In genomic region chr5:62475072-62475471, GRCh38 we compare ENCODE assay signal across 11 cellular contexts.
DNase-seq lines count a peak whose midpoint lies in the region; ATAC-seq, FAIRE-seq and TF ChIP-seq lines count a peak whose summit lies in the region.
"Had no signal": no experiment of that assay in that cellular context is flagged by ENCODE, and none has a peak within 500 bp of the region (broad histone marks: within the 10 kb centered on the region; RNA-seq: fewer than 3 reads in every experiment).

No MANE protein-coding gene starts in this region.

- peak overlapping the region; percentile 61 for H3K27ac ChIP-seq in RWPE1
- H3K27ac ChIP-seq: right lobe of liver had no signal

- no peak for TF ChIP-seq POLR2A in erythroblast (IDR thresholded peaks at IDR 0.05; ENCODE audit: low read length)

- POLR2A ChIA-PET in RWPE1 (lab: Yijun Ruan, JAX; ENCODE audit: low non-redundant PET): no interaction called here

- peak; percentile 71 for DNase-seq in HCEC 1CT
- peak; percentile 13 for DNase-seq in RWPE1 (ENCODE audit: low spot score)
- peak; percentile 47 to 74 for DNase-seq in erythroblast (lab: John Stamatoyannopoulos, UW)
- peak; percentile 49 for DNase-seq in skeletal muscle cell (ENCODE audit: low read depth)
- DNase-seq in activated CD4-positive, alpha-beta T cell treated with anti-CD3 and anti-CD28 coated beads for 1 hour: no peak
- DNase-seq in left lobe of liver (ENCODE audit: low spot score): no peak
- DNase-seq in frontal cortex (ENCODE audit: low spot score in 2 of 2): no peak
- DNase-seq: NCI-H2081 treated with DMSO at 0.1 percent for 48 hours, right lobe of liver, T-helper 17 cell had no signal

- CTCF ChIA-PET in RWPE1 (lab: Yijun Ruan, JAX): interaction anchor here (2.1 kb wide), 1 partner anchor 15 kb away, joined by 8 read pairs; no protein-coding TSS in a partner anchor

- ATAC-seq in left lobe of liver: no peak
- ATAC-seq: right lobe of liver, T-helper 17 cell had no signal

- H3K4me3 ChIP-seq in skeletal muscle cell (ENCODE audit: low read depth, low read length): no peak overlapping the region
- H3K4me3 ChIP-seq: right lobe of liver had no signal

- TF ChIP-seq CTCF in RWPE1 (conservative IDR thresholded peaks at IDR 0.05; ENCODE audit: low read depth): no peak

- FAIRE-seq in frontal cortex (lab: Jason Lieb, UNC): no peak
- FAIRE-seq: GM12891 had no signal

Comparison
In these comparisons a context has a peak if more than half of its experiments do, and no peak if none do; other contexts are left out.
1. DNase-seq: peak in HCEC 1CT (single experiment), RWPE1 (single experiment), erythroblast (2 of 2) and skeletal muscle cell (single experiment); none in activated CD4-positive, alpha-beta T cell treated with anti-CD3 and anti-CD28 coated beads for 1 hour (single experiment), left lobe of liver (single experiment) and frontal cortex (0 of 2).